8 cellular contexts compared by ENCODE assay signal in the genomic region with DNA sequence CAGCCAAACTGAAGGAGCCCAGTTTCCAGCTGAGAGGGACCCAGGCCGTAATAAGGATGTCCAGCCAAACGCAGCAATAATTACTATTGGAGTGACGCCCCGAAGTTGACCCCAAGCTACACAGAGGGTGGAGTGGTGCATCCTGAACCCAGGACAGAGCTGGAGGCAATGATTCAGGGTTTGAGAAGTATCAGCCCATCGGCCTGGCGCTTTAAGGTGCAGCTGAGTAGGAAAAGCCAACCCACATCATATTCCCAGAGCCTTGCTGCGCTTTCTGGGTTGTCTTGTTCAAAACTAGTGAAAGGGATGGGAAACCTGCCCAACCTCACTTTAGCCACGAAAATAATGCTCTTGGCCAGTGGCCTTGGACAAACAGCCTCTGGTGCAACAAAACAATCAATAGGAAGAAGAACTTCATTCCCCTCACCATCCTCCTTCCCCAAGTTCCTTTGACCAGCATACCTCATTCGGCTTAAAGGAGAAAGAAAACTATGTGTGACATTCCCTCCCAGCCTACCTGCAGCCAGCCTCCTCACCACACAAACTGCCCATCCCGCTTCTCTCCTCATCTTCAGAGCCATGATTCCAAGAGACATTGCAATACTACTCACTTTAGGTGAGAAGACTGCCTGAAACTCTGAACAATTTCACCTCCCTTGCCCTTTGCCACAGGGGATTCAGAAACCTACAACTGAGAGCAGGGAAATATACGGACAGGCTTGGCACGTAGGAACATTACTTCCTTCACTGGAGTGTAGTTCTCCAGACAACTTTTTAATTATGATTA.
DNase-seq lines count a peak whose midpoint lies in the region; ATAC-seq, FAIRE-seq and TF ChIP-seq lines count a peak whose summit lies in the region.

No MANE protein-coding gene starts in this region.

- no peaks in the 10 kb centered on the region for H3K27me3 ChIP-seq in CD8-positive, alpha-beta T cell (ENCODE audit: insufficient read depth, low read length)
- no peaks in the 10 kb centered on the region for H3K27me3 ChIP-seq in astrocyte (ENCODE audit: insufficient read depth, low read length)
- no peaks in the 10 kb centered on the region for H3K27me3 ChIP-seq in smooth muscle cell (ENCODE audit: low read depth)

- POLR2A ChIA-PET in CD8-positive, alpha-beta T cell (lab: Charles Lee) = interaction anchor here (0.9 to 1.2 kb wide), 2 partner anchors 127 to 218 kb away, joined by 3 read pairs; no protein-coding TSS in a partner anchor

- intact Hi-C loops in CD8-positive, alpha-beta T cell (cut with DNase I, micrococcal nuclease) = loop anchor here (2.0 to 5.0 kb wide), 2 partner anchors 37 to 78 kb away; no protein-coding TSS in a partner anchor

- peak overlapping the region; percentile 14 for H3K27ac ChIP-seq in CD8-positive, alpha-beta T cell (ENCODE audit: low read depth, low read length)
- H3K27ac ChIP-seq in astrocyte (ENCODE audit: low read depth, low read length) = peak overlapping the region; percentile 67
- H3K27ac ChIP-seq in smooth muscle cell (ENCODE audit: low read depth) = peak overlapping the region; percentile 88

- H3K4me2 ChIP-seq in astrocyte (ENCODE audit: low read length) = peak overlapping the region; percentile 93
- H3K4me2 ChIP-seq in smooth muscle cell = peak overlapping the region; percentile 96

- peak overlapping the region; percentile 79 for H2AFZ ChIP-seq in astrocyte (ENCODE audit: low read depth, low read length)
- peak overlapping the region; percentile 88 for H2AFZ ChIP-seq in smooth muscle cell (ENCODE audit: low read depth)

- H3K36me3 ChIP-seq in CD8-positive, alpha-beta T cell (ENCODE audit: insufficient read depth, low read length) = no peaks in the 10 kb centered on the region
- H3K36me3 ChIP-seq in astrocyte (ENCODE audit: insufficient read depth, low read length) = no peaks in the 10 kb centered on the region
- no peaks in the 10 kb centered on the region for H3K36me3 ChIP-seq in smooth muscle cell (ENCODE audit: low read depth)

- H3K79me2 ChIP-seq in astrocyte (ENCODE audit: insufficient read depth, low read length) = no peaks in the 10 kb centered on the region
- H3K79me2 ChIP-seq in smooth muscle cell (ENCODE audit: low read depth) = no peaks in the 10 kb centered on the region

- no peak for TF ChIP-seq CTCF in CD8-positive, alpha-beta T cell (IDR thresholded peaks at IDR 0.05)
- no peak for TF ChIP-seq CTCF in astrocyte (IDR thresholded peaks at IDR 0.05; ENCODE audit: insufficient read depth, low read depth, low read length)
- TF ChIP-seq CTCF in smooth muscle cell (IDR thresholded peaks at IDR 0.05; ENCODE audit: borderline replicate concordance, insufficient read depth, poor library complexity, severe bottlenecking) = no peak

- 13% methylated on average over 12 of the region's 12 CpGs for WGBS in smooth muscle cell (ENCODE audit: low lambda C conversion rate)

- H3K9me3 Mint-ChIP-seq in CD8-positive, alpha-beta T cell = no peaks in the 10 kb centered on the region
- H3K9me3 Mint-ChIP-seq in astrocyte (ENCODE audit: unreplicated experiment) (peaks cover 2% of the 10 kb centered on the region), immature natural killer cell (peaks cover 0 to 2% (median 0%) of the 10 kb centered on the region in 6 donors)

- CTCF ChIA-PET in CD8-positive, alpha-beta T cell (lab: Charles Lee) = interaction anchor here (1.1 to 1.8 kb wide), 2 partner anchors 192 to 391 kb away, joined by 3 to 5 read pairs; no protein-coding TSS in a partner anchor

- DNase-seq in CD8-positive, alpha-beta T cell = no peak
- DNase-seq in HuH-7 (ENCODE audit: low spot score) = peak; percentile 37
- no peak for DNase-seq in astrocyte (ENCODE audit: low read depth)
- DNase-seq in immature natural killer cell = peak in 1 of 3 donors; percentile 4
- DNase-seq in smooth muscle cell (lab: John Stamatoyannopoulos, UW; ENCODE audit: unreplicated experiment) = no peak
- no peak for DNase-seq in stimulated activated CD4-positive, alpha-beta T cell treated with anti-CD3 and anti-CD28 coated beads, Interleukin-4, amount 100 ng/mL, for 1 hour
- DNase-seq in NCI-H1694 treated with DMSO at 0.1 percent for 48 hours (lab: John Stamatoyannopoulos, UW) = no peak

- no peak for ATAC-seq in CD8-positive, alpha-beta T cell
- ATAC-seq in activated CD4-positive, CD25-positive, alpha-beta regulatory T cell treated with anti-CD3 and anti-CD28 coated beads, Interleukin-2, amount 50 U/mL, for 24 hours = no peak

- peak overlapping the region; percentile 88 for H3K4me3 Mint-ChIP-seq in CD8-positive, alpha-beta T cell
- H3K4me3 Mint-ChIP-seq in astrocyte (ENCODE audit: unreplicated experiment) (peak overlapping the region; percentile 97), immature natural killer cell (peak overlapping the region; percentile 92 to 99 (median 96))

- peak overlapping the region; percentile 33 for H3K27ac Mint-ChIP-seq in CD8-positive, alpha-beta T cell
- H3K27ac Mint-ChIP-seq in astrocyte (ENCODE audit: unreplicated experiment) (peak overlapping the region; percentile 91), immature natural killer cell (peak overlapping the region; percentile 6 to 100 (median 90))

- H3F3A ChIP-seq in smooth muscle cell (ENCODE audit: low read depth) = peaks cover 12% of the 10 kb centered on the region

- FAIRE-seq in astrocyte (lab: Jason Lieb, UNC) = no peak

- H3K27me3 Mint-ChIP-seq in CD8-positive, alpha-beta T cell (ENCODE audit: low read depth) = no peaks in the 10 kb centered on the region
- H3K27me3 Mint-ChIP-seq in astrocyte (ENCODE audit: low read depth, unreplicated experiment) = no peaks in the 10 kb centered on the region
- peaks cover 38 to 49% (median 48%) of the 10 kb centered on the region in 3 donors for H3K27me3 Mint-ChIP-seq in immature natural killer cell (ENCODE audit: low read depth in 3 of 3)

- H3K4me1 Mint-ChIP-seq in CD8-positive, alpha-beta T cell (ENCODE audit: low read depth) = peaks cover 43% of the 10 kb centered on the region
- H3K4me1 Mint-ChIP-seq in astrocyte (ENCODE audit: low read depth, unreplicated experiment) = peaks cover 25% of the 10 kb centered on the region
- H3K4me1 Mint-ChIP-seq in immature natural killer cell = peaks cover 35 to 36% of the 10 kb centered on the region in 2 donors

- peak overlapping the region; percentile 18 for H3K4me3 ChIP-seq in CD8-positive, alpha-beta T cell (ENCODE audit: low read depth, low read length)
- H3K4me3 ChIP-seq in astrocyte (ENCODE audit: insufficient read depth, low read depth, low read length) = peak overlapping the region; percentile 59
- peak overlapping the region; percentile 62 for H3K4me3 ChIP-seq in smooth muscle cell

- H3K9me3 ChIP-seq in CD8-positive, alpha-beta T cell (ENCODE audit: low read length) = no peaks in the 10 kb centered on the region
- H3K9me3 ChIP-seq in astrocyte (ENCODE audit: insufficient read depth, low read depth, low read length) (no peaks in the 10 kb centered on the region), smooth muscle cell (replicated peaks; ENCODE audit: low read depth) (no peaks in the 10 kb centered on the region)

- H3K36me3 Mint-ChIP-seq in CD8-positive, alpha-beta T cell = peaks cover 25% of the 10 kb centered on the region
- H3K36me3 Mint-ChIP-seq in astrocyte (ENCODE audit: low read depth, unreplicated experiment) = peaks cover 4% of the 10 kb centered on the region
- peaks cover 0 to 8% (median 0%) of the 10 kb centered on the region in 3 donors for H3K36me3 Mint-ChIP-seq in immature natural killer cell

- peaks cover 29% of the 10 kb centered on the region for H3K4me1 ChIP-seq in CD8-positive, alpha-beta T cell (ENCODE audit: insufficient read depth, low read length)
- H3K4me1 ChIP-seq in astrocyte (ENCODE audit: insufficient read depth, low read length) (peaks cover 29% of the 10 kb centered on the region), smooth muscle cell (ENCODE audit: low read depth) (peaks cover 28% of the 10 kb centered on the region)

- peak overlapping the region; percentile 83 for H3K9ac ChIP-seq in astrocyte (ENCODE audit: low read length)
- H3K9ac ChIP-seq in smooth muscle cell (ENCODE audit: low read depth) = peak overlapping the region; percentile 86

- peaks cover under 1% of the 10 kb centered on the region for H4K20me1 ChIP-seq in astrocyte (ENCODE audit: insufficient read depth, low read length)
- H4K20me1 ChIP-seq in smooth muscle cell (ENCODE audit: low read depth) = peaks cover 1% of the 10 kb centered on the region

Comparison
In these comparisons a context has a peak if more than half of its experiments do, and no peak if none do; other contexts are left out.
1. H3K27ac ChIP-seq: peak in every context shown above with its lines; median percentile 88 in smooth muscle cell; 67 in astrocyte; 14 in CD8-positive, alpha-beta T cell.
2. H3K27ac Mint-ChIP-seq: peak in every context shown above with its lines; median percentile 91 in astrocyte; 90 in immature natural killer cell; 33 in CD8-positive, alpha-beta T cell.